1 cellular context compared by ENCODE assay signal in the genomic region with DNA sequence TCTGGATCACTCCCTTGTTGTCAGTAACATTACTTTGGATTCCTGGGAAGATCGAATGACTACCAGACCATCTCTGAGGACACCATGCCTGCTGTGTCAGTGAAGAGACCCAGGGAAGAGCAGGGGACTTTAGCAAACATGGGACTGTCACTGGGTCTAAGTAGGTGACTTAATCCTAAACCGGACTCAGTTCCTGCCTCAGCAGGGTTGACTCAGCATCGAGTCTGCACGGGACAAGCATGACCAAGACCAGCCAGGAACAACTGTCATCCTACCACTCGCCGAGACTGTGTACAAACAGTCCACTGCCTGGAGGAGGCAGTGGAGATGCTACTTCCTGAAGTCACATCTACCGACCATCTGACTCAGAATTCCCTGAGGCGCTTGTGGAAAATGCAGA.
TF ChIP-seq lines count a peak whose summit lies in the region.

No MANE protein-coding gene starts in this region.

TF ChIP-seq in HEK293, 187 proteins besides CTCF, POLR2A, EP300 and RAD21 (continued from another document):
- peak; percentile 91; the same call in 1 of the 2 replicates for TF ChIP-seq ZNF600 (tag by site-specific recombination; IDR thresholded peaks at IDR 0.05)
